In the genomic region with DNA sequence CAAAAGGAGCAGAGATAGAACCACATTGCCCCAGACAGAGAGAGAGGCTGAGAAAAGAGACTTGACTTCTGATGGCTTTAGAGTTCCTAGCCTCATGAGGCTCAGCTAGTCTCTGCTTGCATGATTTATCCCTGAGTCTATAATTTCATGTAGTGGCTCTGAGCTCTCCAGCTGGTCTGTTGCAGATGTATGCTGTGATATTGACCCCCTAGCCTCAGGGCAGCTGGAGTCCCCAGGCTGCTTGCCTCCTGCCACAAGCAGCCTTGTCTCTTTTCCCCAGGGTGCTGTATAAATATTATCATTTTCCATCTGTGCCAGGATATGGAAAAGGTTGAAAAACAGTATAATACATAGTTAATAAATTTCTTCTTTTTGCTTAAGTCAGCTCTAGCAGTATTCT, we compare ENCODE assay signal across 16 cellular contexts.
DNase-seq lines count a peak whose midpoint lies in the region; ATAC-seq and TF ChIP-seq lines count a peak whose summit lies in the region.
"Had no signal": no experiment of that assay in that cellular context is flagged by ENCODE, and none has a peak within 500 bp of the region (broad histone marks: within the 10 kb centered on the region; RNA-seq: fewer than 3 reads in every experiment).

No MANE protein-coding gene starts in this region.

- no peak for TF ChIP-seq POLR2A in body of pancreas (IDR thresholded peaks at IDR 0.05)

- no peak overlapping the region for H3K14ac ChIP-seq in neuronal stem cell (ENCODE audit: low read length)

- H3K18ac ChIP-seq in neuronal stem cell (ENCODE audit: low read length): no peak overlapping the region

- DNase-seq in NCI-H146 (lab: John Stamatoyannopoulos, UW): peak; percentile 89
- peak; percentile 77 to 85 for DNase-seq in SJCRH30
- no peak for DNase-seq in neuronal stem cell (ENCODE audit: low spot score)
- DNase-seq in body of pancreas: no peak
- DNase-seq: CD8-positive, alpha-beta memory T cell; GOT3; MM.1S; NK-92 treated with Interleukin-12 subunit alpha and Interleukin-12 subunit beta, amount 100 ng/mL, for 24 hours; OCI-M1; T-helper 1 cell had no signal

- no peak overlapping the region for H3K4me2 ChIP-seq in neuronal stem cell (ENCODE audit: insufficient read depth, low read length, poor library complexity, severe bottlenecking)

- POLR2A ChIA-PET in HEK293 (lab: Yijun Ruan, JAX): no interaction called here

- CTCF ChIA-PET in HEK293 (lab: Yijun Ruan, JAX): interaction anchor here (0.6 to 1.3 kb wide), 3 partner anchors 122 to 423 kb away, joined by 3 to 5 read pairs (median 3); no protein-coding TSS in a partner anchor

- H3K4me3 ChIP-seq in HEK293 (ENCODE audit: low read depth, low read length): no peak overlapping the region
- H3K4me3 ChIP-seq in SJCRH30: no peak overlapping the region
- no peak overlapping the region for H3K4me3 ChIP-seq in neuronal stem cell (ENCODE audit: low read length in 2 of 2)
- no peak overlapping the region for H3K4me3 ChIP-seq in body of pancreas
- H3K4me3 ChIP-seq: SJSA1 had no signal

- H3K27me3 ChIP-seq in SJCRH30: no peaks in the 10 kb centered on the region
- no peaks in the 10 kb centered on the region for H3K27me3 ChIP-seq in neuronal stem cell (ENCODE audit: control insufficient read depth in 3 of 3, insufficient read depth in 3 of 3, low read depth in 1 of 3, low read length in 3 of 3)
- no peaks in the 10 kb centered on the region for H3K27me3 ChIP-seq in body of pancreas
- H3K27me3 ChIP-seq: SJSA1 had no signal

- H2BK120ac ChIP-seq in neuronal stem cell (ENCODE audit: low read depth, low read length): no peak overlapping the region

- no peak overlapping the region for H2BK5ac ChIP-seq in neuronal stem cell (ENCODE audit: low read length)

- ATAC-seq in body of pancreas (no peak), HG03342 (IDR thresholded peaks at IDR 0.05; ENCODE audit: unreplicated experiment) (no peak), HG03442 (IDR thresholded peaks at IDR 0.05; ENCODE audit: unreplicated experiment) (no peak)
- ATAC-seq: HepG2 had no signal

- no peak for TF ChIP-seq CTCF in HEK293 (tag by site-specific recombination; IDR thresholded peaks at IDR 0.05)
- TF ChIP-seq CTCF in body of pancreas (IDR thresholded peaks at IDR 0.05): no peak

- no peak overlapping the region for H3K9ac ChIP-seq in neuronal stem cell (ENCODE audit: low read depth, low read length, poor library complexity)

- intact Hi-C loops in body of pancreas (cut with DNase I): no loop called here

- H3K36me3 ChIP-seq in HEK293 (ENCODE audit: control insufficient read depth in 2 of 2, insufficient read depth in 1 of 2, low read length in 2 of 2) (no peaks in the 10 kb centered on the region), SJCRH30 (no peaks in the 10 kb centered on the region), neuronal stem cell (replicated peaks in 1 of 2; ENCODE audit: control insufficient read depth in 2 of 2, insufficient read depth in 2 of 2, low read length in 2 of 2) (no peaks in the 10 kb centered on the region), body of pancreas (replicated peaks in 1 of 2; ENCODE audit: insufficient read depth in 1 of 2, low read depth in 2 of 2) (no peaks in the 10 kb centered on the region)
- H3K36me3 ChIP-seq: SJSA1 had no signal

- H3K4me1 ChIP-seq in HEK293 (ENCODE audit: control insufficient read depth, insufficient read depth, low read length) (no peaks in the 10 kb centered on the region), SJCRH30 (peaks cover 14% of the 10 kb centered on the region), neuronal stem cell (ENCODE audit: control insufficient read depth in 2 of 2, insufficient read depth in 1 of 2, low read depth in 1 of 2, low read length in 2 of 2) (no peaks in the 10 kb centered on the region), body of pancreas (no peaks in the 10 kb centered on the region)
- H3K4me1 ChIP-seq: SJSA1 had no signal

- no peak overlapping the region for H3K23ac ChIP-seq in neuronal stem cell (ENCODE audit: low read depth, low read length, poor library complexity)

- H4K91ac ChIP-seq in neuronal stem cell (ENCODE audit: low read depth, low read length, poor library complexity): no peak overlapping the region

- H3K9me3 ChIP-seq in HEK293 (ENCODE audit: control insufficient read depth, insufficient read depth, low read depth, low read length) (no peaks in the 10 kb centered on the region), SJCRH30 (replicated peaks) (no peaks in the 10 kb centered on the region), neuronal stem cell (replicated peaks in 1 of 2; ENCODE audit: control insufficient read depth in 2 of 2, insufficient read depth in 1 of 2, low read depth in 1 of 2, low read length in 2 of 2) (no peaks in the 10 kb centered on the region), body of pancreas (no peaks in the 10 kb centered on the region)
- H3K9me3 ChIP-seq: SJSA1 had no signal

- H2AK5ac ChIP-seq in neuronal stem cell (ENCODE audit: low read depth, low read length): no peak overlapping the region

- no peak overlapping the region for H4K8ac ChIP-seq in neuronal stem cell (ENCODE audit: low read depth, low read length)

- H2BK15ac ChIP-seq in neuronal stem cell (ENCODE audit: low read length): no peak overlapping the region

- H2AFZ ChIP-seq in neuronal stem cell (ENCODE audit: low read length): peak overlapping the region; percentile 53

- H3K27ac ChIP-seq in HEK293 (ENCODE audit: extremely low read depth, low read depth, low read length) (no peak overlapping the region), SJCRH30 (peak overlapping the region; percentile 12; the same call in 1 of the 2 replicates), neuronal stem cell (replicated peaks; ENCODE audit: low read length) (no peak overlapping the region), body of pancreas (no peak overlapping the region)
- H3K27ac ChIP-seq: RWPE1, SJSA1 had no signal

- no peaks in the 10 kb centered on the region for H3K79me1 ChIP-seq in neuronal stem cell (ENCODE audit: low read depth, low read length)

- H2BK12ac ChIP-seq in neuronal stem cell (ENCODE audit: low read length): no peak overlapping the region

- H3K4ac ChIP-seq in neuronal stem cell (ENCODE audit: low read length): no peak overlapping the region

TF ChIP-seq in HEK293, 187 proteins besides CTCF, POLR2A, EP300 and RAD21:
- TF ChIP-seq ZNF146 (tag by site-specific recombination; IDR thresholded peaks at IDR 0.05): no peak
- peak; percentile 35; the same call in 1 of the 2 replicates for TF ChIP-seq ZIC2 (tag by site-specific recombination; IDR thresholded peaks at IDR 0.05)

Comparison
In these comparisons a context has a peak if more than half of its experiments do, and no peak if none do; other contexts are left out.
1. DNase-seq: peak in NCI-H146 (single experiment) and SJCRH30 (2 of 2); none in neuronal stem cell (single experiment) and body of pancreas (0 of 4).